22 cellular contexts compared by ENCODE assay signal in genomic region chr18:3578621-3579020, GRCh38.
"Had no signal": no experiment of that assay in that cellular context is flagged by ENCODE, and none has a peak within 500 bp of the region (broad histone marks: within the 10 kb centered on the region; RNA-seq: fewer than 3 reads in every experiment).

No MANE protein-coding gene starts in this region.

- H3K36me3 ChIP-seq: brain microvascular endothelial cell, left lung, spleen, tibial nerve, WERI-Rb-1 had no signal

- H3K4me1 ChIP-seq: left lung had no signal

- H3K4me3 Mint-ChIP-seq: activated T-helper 1 cell treated with anti-CD3 and anti-CD28 coated beads, Interleukin-12 subunit alpha, Interleukin-12 subunit beta, Interleukin-2, Interleukin-4 antibody, amounts not matched to agents 30 ng/mL and 10 ng/mL and 1 ng/mL, durations not matched to agents 14 hours and 24 hours and 36 hours; dendritic cell treated with granulocyte-macrophage colony-stimulating factor and Interleukin-4, amounts not matched to agents 40 ng/mL and 50 ng/mL, for 4 days; nephron progenitor cell; stimulated activated naive B cell treated with anti-CD40 and anti-IgM and Interleukin-4, amounts not matched to agents 10 μg/mL and 1 μg/mL and 100 μg/mL, for 72 hours had no signal

- H3K27ac Mint-ChIP-seq: activated T-helper 1 cell treated with anti-CD3 and anti-CD28 coated beads, Interleukin-12 subunit alpha, Interleukin-12 subunit beta, Interleukin-2, Interleukin-4 antibody, amounts not matched to agents 30 ng/mL and 10 ng/mL and 1 ng/mL, durations not matched to agents 14 hours and 24 hours and 36 hours; dendritic cell treated with granulocyte-macrophage colony-stimulating factor and Interleukin-4, amounts not matched to agents 40 ng/mL and 50 ng/mL, for 4 days; nephron progenitor cell; stimulated activated naive B cell treated with anti-CD40 and anti-IgM and Interleukin-4, amounts not matched to agents 10 μg/mL and 1 μg/mL and 100 μg/mL, for 72 hours had no signal

- H3K9me3 Mint-ChIP-seq: activated T-helper 1 cell treated with anti-CD3 and anti-CD28 coated beads, Interleukin-12 subunit alpha, Interleukin-12 subunit beta, Interleukin-2, Interleukin-4 antibody, amounts not matched to agents 30 ng/mL and 10 ng/mL and 1 ng/mL, durations not matched to agents 14 hours and 24 hours and 36 hours; dendritic cell treated with granulocyte-macrophage colony-stimulating factor and Interleukin-4, amounts not matched to agents 40 ng/mL and 50 ng/mL, for 4 days; nephron progenitor cell; stimulated activated naive B cell treated with anti-CD40 and anti-IgM and Interleukin-4, amounts not matched to agents 10 μg/mL and 1 μg/mL and 100 μg/mL, for 72 hours had no signal

- H3K27me3 ChIP-seq: brain microvascular endothelial cell, hepatocyte, left lung, spleen, tibial nerve had no signal

- DNase-seq: activated CD4-positive, alpha-beta T cell treated with anti-CD3 and anti-CD28 coated beads for 4 hours; activated CD8-positive, alpha-beta memory T cell treated with anti-CD3 and anti-CD28 coated beads, Interleukin-2, amount 50 U/mL, for 4 hours; aorta; brain microvascular endothelial cell; effector CD8-positive, alpha-beta T cell; foreskin fibroblast; kidney; left lung; nephron progenitor cell; nucleus accumbens; posterior cingulate gyrus; retina; spleen; stimulated activated CD4-positive, alpha-beta T cell treated with anti-CD3 and anti-CD28 coated beads, Interleukin-4, amount 100 ng/mL, for 4 hours; stimulated activated naive B cell treated with anti-CD40 and anti-IgM and Interleukin-4, amounts not matched to agents 10 μg/mL and 1 μg/mL and 100 μg/mL, for 72 hours; SW 1271; T-helper 2 cell; WERI-Rb-1 had no signal

- H3K27me3 Mint-ChIP-seq: dendritic cell treated with granulocyte-macrophage colony-stimulating factor and Interleukin-4, amounts not matched to agents 40 ng/mL and 50 ng/mL, for 4 days; stimulated activated naive B cell treated with anti-CD40 and anti-IgM and Interleukin-4, amounts not matched to agents 10 μg/mL and 1 μg/mL and 100 μg/mL, for 72 hours had no signal

- H3K9me3 ChIP-seq: left lung, spleen, tibial nerve had no signal

- ATAC-seq: left lung; stimulated activated naive B cell treated with anti-CD40 and anti-IgM and Interleukin-4, amounts not matched to agents 10 μg/mL and 1 μg/mL and 100 μg/mL, for 72 hours had no signal

- H3K4me3 ChIP-seq: hepatocyte, left lung, spleen, tibial nerve had no signal

- H3K27ac ChIP-seq: hepatocyte, left lung, tibial nerve, WERI-Rb-1 had no signal

- H3K36me3 Mint-ChIP-seq: stimulated activated naive B cell treated with anti-CD40 and anti-IgM and Interleukin-4, amounts not matched to agents 10 μg/mL and 1 μg/mL and 100 μg/mL, for 72 hours had no signal
